In genomic region chr2:39568561-39569006, GRCh38 we compare ENCODE assay signal across 2 cellular contexts.
TF ChIP-seq lines count a peak whose summit lies in the region.

No MANE protein-coding gene starts in this region.

TF ChIP-seq in A549, 52 proteins besides CTCF, POLR2A, EP300 and RAD21 (continued from another document):
- TF ChIP-seq RCOR1 (IDR thresholded peaks at IDR 0.05; ENCODE audit: low read depth, low read length) (no peak), MAFK (IDR thresholded peaks at IDR 0.05; ENCODE audit: partially characterized antibody) (no peak), RNF2 (IDR thresholded peaks at IDR 0.05; ENCODE audit: borderline replicate concordance, low read depth) (no peak), PBX3 (IDR thresholded peaks at IDR 0.05) (no peak), RFX5 (IDR thresholded peaks at IDR 0.05) (no peak), ZSCAN20 (CRISPR knock-in tag; IDR thresholded peaks at IDR 0.05) (no peak), USF2 (IDR thresholded peaks at IDR 0.05) (no peak), HMGXB4 (CRISPR knock-in tag; IDR thresholded peaks at IDR 0.05; ENCODE audit: borderline replicate concordance) (no peak), ZC3H11A (IDR thresholded peaks at IDR 0.05) (no peak), NPAS2 (CRISPR knock-in tag; IDR thresholded peaks at IDR 0.05; ENCODE audit: borderline replicate concordance) (no peak), GATA3 (IDR thresholded peaks at IDR 0.05; ENCODE audit: borderline replicate concordance) (no peak), TP53 (CRISPR knock-in tag; IDR thresholded peaks at IDR 0.05) (no peak), RARB (CRISPR knock-in tag; IDR thresholded peaks at IDR 0.05) (no peak), MYC (IDR thresholded peaks at IDR 0.05; ENCODE audit: borderline replicate concordance, low read length) (no peak), TFCP2L1 (CRISPR knock-in tag; IDR thresholded peaks at IDR 0.05) (no peak), KDM5A (IDR thresholded peaks at IDR 0.05) (no peak), NR3C1 (IDR thresholded peaks at IDR 0.05) (no peak), BCL3 (IDR thresholded peaks at IDR 0.05) (no peak)

TF ChIP-seq in liver, 16 proteins besides CTCF, POLR2A, EP300 and RAD21:
- TF ChIP-seq, protein P1, sequence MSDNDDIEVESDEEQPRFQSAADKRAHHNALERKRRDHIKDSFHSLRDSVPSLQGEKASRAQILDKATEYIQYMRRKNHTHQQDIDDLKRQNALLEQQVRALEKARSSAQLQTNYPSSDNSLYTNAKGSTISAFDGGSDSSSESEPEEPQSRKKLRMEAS (IDR thresholded peaks at IDR 0.05) = no peak
- TF ChIP-seq YY1 (IDR thresholded peaks at IDR 0.05) (no peak), EGR1 (IDR thresholded peaks at IDR 0.05; ENCODE audit: low read depth in 2 of 2) (no peak), FOXA1 (IDR thresholded peaks at IDR 0.05) (no peak), JUND (IDR thresholded peaks at IDR 0.05) (peak; percentile 83 to 84), FOXA2 (IDR thresholded peaks at IDR 0.05) (no peak), NR2F2 (IDR thresholded peaks at IDR 0.05) (peak; percentile 28), HNF4G (IDR thresholded peaks at IDR 0.05) (no peak)
